Comparison of ENCODE assay signal across 21 cellular contexts in the genomic region with DNA sequence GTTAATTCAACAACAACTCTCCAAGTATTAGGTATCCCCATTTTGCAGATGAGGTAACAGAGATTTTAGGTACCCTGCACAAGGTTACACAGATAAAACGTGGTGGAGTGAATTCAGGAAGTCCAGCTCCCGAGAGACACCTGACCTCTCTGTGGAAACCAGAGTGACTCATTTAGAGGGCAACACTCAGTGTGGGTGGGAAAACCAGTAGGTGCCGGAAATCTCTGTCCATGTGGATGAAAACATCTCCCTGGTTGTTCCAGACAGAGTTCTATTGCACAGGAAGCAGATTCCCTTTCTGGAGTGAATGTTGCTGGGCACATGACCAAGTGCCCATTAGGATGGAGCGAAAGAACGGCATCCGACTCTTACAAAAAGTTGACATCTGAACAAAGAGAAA.
A peak's percentile ranks its signal among the peaks of the same experiment; 100 is the strongest.
DNase-seq lines count a peak whose midpoint lies in the region; ATAC-seq and TF ChIP-seq lines count a peak whose summit lies in the region.
"Had no signal": no experiment of that assay in that cellular context is flagged by ENCODE, and none has a peak within 500 bp of the region (broad histone marks: within the 10 kb centered on the region; RNA-seq: fewer than 3 reads in every experiment).

No MANE protein-coding gene starts in this region.

- peak; percentile 57 for DNase-seq in AG10803 (ENCODE audit: low read depth)
- DNase-seq in HS-5 (ENCODE audit: low read depth): peak; percentile 41
- DNase-seq in astrocyte of the hippocampus (ENCODE audit: low read depth, low spot score): peak; percentile 49
- peak; percentile 84 for DNase-seq in kidney tubule cell (ENCODE audit: low spot score)
- no peak for DNase-seq in HUDEP-2 (lab: John Stamatoyannopoulos, UW; ENCODE audit: unreplicated experiment in 76 of 76)
- DNase-seq in NCI-H2227 treated with DMSO at 0.1 percent for 48 hours (lab: John Stamatoyannopoulos, UW): no peak
- DNase-seq: activated CD4-positive, alpha-beta T cell treated with anti-CD3 and anti-CD28 coated beads, Interleukin-2, amount 50 U/mL, for 48 hours; activated T-cell treated with anti-CD3 and anti-CD28 coated beads, Interleukin-2, amount 50 U/mL, for 1 hour; CD4-positive, alpha-beta T cell; effector CD4-positive, alpha-beta T cell; MV-4-11; naive thymus-derived CD8-positive, alpha-beta T cell; NCI-H2081; NCI-H526; OCI-M1; stimulated activated CD4-positive, alpha-beta T cell treated with anti-CD3 and anti-CD28 coated beads, Interleukin-15, amount 100 ng/mL, for 24 hours had no signal

- ATAC-seq in GM18511 (IDR thresholded peaks at IDR 0.05; ENCODE audit: unreplicated experiment): no peak
- ATAC-seq in GM18858 (IDR thresholded peaks at IDR 0.05; ENCODE audit: unreplicated experiment): no peak
- ATAC-seq: GM12878; naive thymus-derived CD8-positive, alpha-beta T cell had no signal

- no peak for TF ChIP-seq CTCF in AG10803 (conservative IDR thresholded peaks at IDR 0.05; ENCODE audit: low read length)

- no peak overlapping the region for H3K4me3 ChIP-seq in AG10803 (ENCODE audit: low read length)
- H3K4me3 ChIP-seq: GM12878, HAP-1, prostate gland had no signal

Comparison
In these comparisons a context has a peak if more than half of its experiments do, and no peak if none do; other contexts are left out.
1. DNase-seq: peak in AG10803 (single experiment), HS-5 (single experiment), astrocyte of the hippocampus (single experiment) and kidney tubule cell (single experiment); none in HUDEP-2 (0 of 76) and NCI-H2227 treated with DMSO at 0.1 percent for 48 hours (single experiment).